Comparison of ENCODE assay signal across 7 cellular contexts in genomic region chr20:48636301-48636700, GRCh38.
"Had no signal": no experiment of that assay in that cellular context is flagged by ENCODE, and none has a peak within 500 bp of the region (broad histone marks: within the 10 kb centered on the region; RNA-seq: fewer than 3 reads in every experiment).

No MANE protein-coding gene starts in this region.

- H3K27ac ChIP-seq: esophagus muscularis mucosa, right atrium auricular region, suprapubic skin, WERI-Rb-1 had no signal

- H3K4me3 Mint-ChIP-seq: brain; naive thymus-derived CD4-positive, alpha-beta T cell; stimulated activated effector memory CD8-positive, alpha-beta T cell treated with anti-CD3 and anti-CD28 coated beads, Interleukin-12 subunit alpha, Interleukin-12 subunit beta, amount 100 ng/mL, for 72 hours had no signal

- H3K27me3 Mint-ChIP-seq: brain; naive thymus-derived CD4-positive, alpha-beta T cell had no signal

- H3K9me3 Mint-ChIP-seq: naive thymus-derived CD4-positive, alpha-beta T cell; stimulated activated effector memory CD8-positive, alpha-beta T cell treated with anti-CD3 and anti-CD28 coated beads, Interleukin-12 subunit alpha, Interleukin-12 subunit beta, amount 100 ng/mL, for 72 hours had no signal
